In genomic region chr9:136726631-136727191, GRCh38 we compare ENCODE assay signal across 6 cellular contexts.
DNase-seq lines count a peak whose midpoint lies in the region; ATAC-seq lines count a peak whose summit lies in the region.

No MANE protein-coding gene starts in this region.

- DNase-seq in SIG-M5 treated with dmso at 0.1 percent for 504 hours (lab: John Stamatoyannopoulos, UW; ENCODE audit: unreplicated experiment) (peak; percentile 58), SIG-M5 (lab: John Stamatoyannopoulos, UW) (no peak), left kidney (ENCODE audit: low read depth, low spot score) (peak; percentile 64), NCI-H2196 (lab: John Stamatoyannopoulos, UW; ENCODE audit: unreplicated experiment) (no peak)
- DNase-seq in activated T-cell treated with anti-CD3 and anti-CD28 coated beads, Interleukin-2, amount 50 U/mL, for 24 hours, result no peak

- no peak for ATAC-seq in GM18502 (IDR thresholded peaks at IDR 0.05; ENCODE audit: poor library complexity, unreplicated experiment)

- no peaks in the 10 kb centered on the region for H3K9me3 Mint-ChIP-seq in activated T-cell treated with anti-CD3 and anti-CD28 coated beads, Interleukin-2, amount 50 U/mL, for 24 hours

- peaks cover 55% of the 10 kb centered on the region for H3K36me3 Mint-ChIP-seq in activated T-cell treated with anti-CD3 and anti-CD28 coated beads, Interleukin-2, amount 50 U/mL, for 24 hours (ENCODE audit: low read depth)

- H3K4me3 Mint-ChIP-seq in activated T-cell treated with anti-CD3 and anti-CD28 coated beads, Interleukin-2, amount 50 U/mL, for 24 hours, result peak overlapping the region; percentile 98

- peak overlapping the region; percentile 99 for H3K27ac Mint-ChIP-seq in activated T-cell treated with anti-CD3 and anti-CD28 coated beads, Interleukin-2, amount 50 U/mL, for 24 hours

- peaks cover 40% of the 10 kb centered on the region for H3K4me1 Mint-ChIP-seq in activated T-cell treated with anti-CD3 and anti-CD28 coated beads, Interleukin-2, amount 50 U/mL, for 24 hours (ENCODE audit: low read depth)

- no peaks in the 10 kb centered on the region for H3K27me3 Mint-ChIP-seq in activated T-cell treated with anti-CD3 and anti-CD28 coated beads, Interleukin-2, amount 50 U/mL, for 24 hours

Comparison
In these comparisons a context has a peak if more than half of its experiments do, and no peak if none do; other contexts are left out.
1. DNase-seq: peak in SIG-M5 treated with dmso at 0.1 percent for 504 hours (single experiment) and left kidney (single experiment); none in SIG-M5 (single experiment), activated T-cell treated with anti-CD3 and anti-CD28 coated beads, Interleukin-2, amount 50 U/mL, for 24 hours (single experiment) and NCI-H2196 (single experiment).